28 cellular contexts compared by ENCODE assay signal in genomic region chr1:45397285-45397684, GRCh38.
"Had no signal": no experiment of that assay in that cellular context is flagged by ENCODE, and none has a peak within 500 bp of the region (broad histone marks: within the 10 kb centered on the region; RNA-seq: fewer than 3 reads in every experiment).

No MANE protein-coding gene starts in this region.

- H3K27me3 ChIP-seq: Peyer's patch, SJSA1 had no signal

- H3K4me3 ChIP-seq: Peyer's patch, SJSA1 had no signal

- H3K27ac Mint-ChIP-seq: activated CD4-positive, alpha-beta memory T cell treated with anti-CD3 and anti-CD28 coated beads, Interleukin-2, amount 10 ng/mL, durations not matched to agents 7 days and 5 days; activated naive CD4-positive, alpha-beta T cell treated with anti-CD3 and anti-CD28 coated beads, Interleukin-2, amount 10 ng/mL, durations not matched to agents 7 days and 5 days; activated naive CD8-positive, alpha-beta T cell treated with anti-CD3 and anti-CD28 coated beads for 36 hours; activated T-helper 17 cell treated with anti-CD3 and anti-CD28 coated beads, Interleukin-2, amount 50 U/mL, for 72 hours; T-helper 1 cell treated with Interleukin-12 subunit alpha and Interleukin-12 subunit beta and Interleukin-4 antibody, amounts not matched to agents 30 μg/mL and 1 μg/mL, for 36 hours; WTC11 had no signal

- H3K4me3 Mint-ChIP-seq: activated CD4-positive, alpha-beta memory T cell treated with anti-CD3 and anti-CD28 coated beads, Interleukin-2, amount 10 ng/mL, durations not matched to agents 7 days and 5 days; activated naive CD4-positive, alpha-beta T cell treated with anti-CD3 and anti-CD28 coated beads, Interleukin-2, amount 10 ng/mL, durations not matched to agents 7 days and 5 days; activated naive CD8-positive, alpha-beta T cell treated with anti-CD3 and anti-CD28 coated beads for 36 hours; activated T-helper 17 cell treated with anti-CD3 and anti-CD28 coated beads, Interleukin-2, amount 50 U/mL, for 72 hours; T-helper 1 cell treated with Interleukin-12 subunit alpha and Interleukin-12 subunit beta and Interleukin-4 antibody, amounts not matched to agents 30 μg/mL and 1 μg/mL, for 36 hours; WTC11 had no signal

- H3K27ac ChIP-seq: Peyer's patch, SJSA1 had no signal

- ATAC-seq: activated T-helper 17 cell treated with anti-CD3 and anti-CD28 coated beads, Interleukin-2, amount 50 U/mL, for 72 hours; SK-N-SH treated with all-trans-retinoic acid at 6 μM for 48 hours; WTC11 had no signal

- DNase-seq: activated CD4-positive, alpha-beta memory T cell treated with anti-CD3 and anti-CD28 coated beads, Interleukin-2, amount 10 ng/mL, durations not matched to agents 7 days and 5 days; activated CD4-positive, alpha-beta T cell treated with anti-CD3 and anti-CD28 coated beads for 1 hour; activated CD4-positive, alpha-beta T cell treated with anti-CD3 and anti-CD28 coated beads, Interleukin-2, amount 50 U/mL, for 1 hour; activated gamma-delta T cell treated with Interleukin-2 at 50 U/mL for 16 hours; activated naive CD4-positive, alpha-beta T cell treated with anti-CD3 and anti-CD28 coated beads, Interleukin-2, amount 10 ng/mL, durations not matched to agents 7 days and 5 days; activated naive CD8-positive, alpha-beta T cell treated with anti-CD3 and anti-CD28 coated beads for 36 hours; activated T-cell treated with anti-CD3 and anti-CD28 coated beads for 4 hours; activated T-cell treated with anti-CD3 and anti-CD28 coated beads, Interleukin-2, amount 50 U/mL, for 48 hours; anterior cingulate cortex; Kasumi-1; KBM-7; NCI-H1105 treated with DMSO at 0.1 percent for 48 hours; NCI-H1436 treated with DMSO at 0.1 percent for 48 hours; NCI-H187 treated with DMSO at 0.1 percent for 48 hours; NCI-H2081 treated with DMSO at 0.1 percent for 48 hours; NCI-H2171 treated with DMSO at 0.1 percent for 48 hours; NCI-H226; NCI-H526; NCI-H82; NK-92 treated with Interleukin-12 subunit alpha and Interleukin-12 subunit beta, amount 100 ng/mL, for 24 hours; Peyer's patch; SHP77; T-helper 9 cell had no signal

- H3K27me3 Mint-ChIP-seq: activated CD4-positive, alpha-beta memory T cell treated with anti-CD3 and anti-CD28 coated beads, Interleukin-2, amount 10 ng/mL, durations not matched to agents 7 days and 5 days; activated naive CD4-positive, alpha-beta T cell treated with anti-CD3 and anti-CD28 coated beads, Interleukin-2, amount 10 ng/mL, durations not matched to agents 7 days and 5 days; activated naive CD8-positive, alpha-beta T cell treated with anti-CD3 and anti-CD28 coated beads for 36 hours; activated T-helper 17 cell treated with anti-CD3 and anti-CD28 coated beads, Interleukin-2, amount 50 U/mL, for 72 hours had no signal

- H3K36me3 Mint-ChIP-seq: activated naive CD4-positive, alpha-beta T cell treated with anti-CD3 and anti-CD28 coated beads, Interleukin-2, amount 10 ng/mL, durations not matched to agents 7 days and 5 days; activated naive CD8-positive, alpha-beta T cell treated with anti-CD3 and anti-CD28 coated beads for 36 hours; WTC11 had no signal

- H3K4me1 ChIP-seq: SJSA1 had no signal

- H3K36me3 ChIP-seq: Peyer's patch, SJSA1 had no signal

- H3K9me3 Mint-ChIP-seq: activated CD4-positive, alpha-beta memory T cell treated with anti-CD3 and anti-CD28 coated beads, Interleukin-2, amount 10 ng/mL, durations not matched to agents 7 days and 5 days; activated naive CD4-positive, alpha-beta T cell treated with anti-CD3 and anti-CD28 coated beads, Interleukin-2, amount 10 ng/mL, durations not matched to agents 7 days and 5 days; activated naive CD8-positive, alpha-beta T cell treated with anti-CD3 and anti-CD28 coated beads for 36 hours; activated T-helper 17 cell treated with anti-CD3 and anti-CD28 coated beads, Interleukin-2, amount 50 U/mL, for 72 hours; T-helper 1 cell treated with Interleukin-12 subunit alpha and Interleukin-12 subunit beta and Interleukin-4 antibody, amounts not matched to agents 30 μg/mL and 1 μg/mL, for 36 hours; WTC11 had no signal

- H3K9me3 ChIP-seq: Peyer's patch, SJSA1 had no signal
